ENCODE assay signal across 17 cellular contexts in genomic region chr3:150300847-150301517, GRCh38.
A peak's percentile ranks its signal among the peaks of the same experiment; 100 is the strongest.
DNase-seq lines count a peak whose midpoint lies in the region; ATAC-seq and TF ChIP-seq lines count a peak whose summit lies in the region.
"Had no signal": no experiment of that assay in that cellular context is flagged by ENCODE, and none has a peak within 500 bp of the region (broad histone marks: within the 10 kb centered on the region; RNA-seq: fewer than 3 reads in every experiment).

No MANE protein-coding gene starts in this region.

- no peak overlapping the region for H2AFZ ChIP-seq in PC-3 (ENCODE audit: low read length)

- CTCF ChIA-PET in PC-3 (lab: Charles Lee) (no interaction called here), Caco-2 (lab: Charles Lee) (no interaction called here)

- no peaks in the 10 kb centered on the region for H3F3A ChIP-seq in PC-3 (ENCODE audit: low read length, unreplicated experiment)

- H3K27me3 ChIP-seq in PC-3 (ENCODE audit: low read length), result no peaks in the 10 kb centered on the region
- H3K27me3 ChIP-seq in mucosa of rectum (ENCODE audit: control insufficient read depth in 2 of 2, insufficient read depth in 2 of 2, low read length in 2 of 2), result no peaks in the 10 kb centered on the region
- no peaks in the 10 kb centered on the region for H3K27me3 ChIP-seq in Caco-2 (replicated peaks; ENCODE audit: control insufficient read depth, insufficient read depth, low read length)

- H3K9me3 ChIP-seq in PC-3 (ENCODE audit: low read length) (no peaks in the 10 kb centered on the region), mucosa of rectum (ENCODE audit: control insufficient read depth in 2 of 2, low read length in 2 of 2) (no peaks in the 10 kb centered on the region), Caco-2 (no peaks in the 10 kb centered on the region)
- H3K9me3 ChIP-seq: SK-N-SH had no signal

- POLR2A ChIA-PET in PC-3 (lab: Charles Lee; ENCODE audit: unreplicated experiment) (no interaction called here), Caco-2 (lab: Charles Lee) (no interaction called here)

- DNase-seq in Daoy (ENCODE audit: low read depth) (peak; percentile 44), PC-3 (peak; percentile 77), epithelial cell of prostate (ENCODE audit: low read depth, low spot score) (no peak), HPDE6-E6E7 (ENCODE audit: extremely low spot score) (no peak), Caco-2 (no peak)
- no peak for DNase-seq in activated naive CD4-positive, alpha-beta T cell (lab: John Stamatoyannopoulos, UW)
- DNase-seq: activated CD4-positive, alpha-beta T cell treated with anti-CD3 and anti-CD28 coated beads, Interleukin-2, amount 50 U/mL, for 1 hour; GDM1; H9; naive thymus-derived CD4-positive, alpha-beta T cell; NCI-H2029; NCI-H510A treated with DMSO at 0.1 percent for 48 hours; SK-N-SH; stimulated activated naive CD4-positive, alpha-beta T cell treated with Interleukin-2 at 50 U/mL for 16 hours had no signal

- H3K9me3 Mint-ChIP-seq in Caco-2 (ENCODE audit: unreplicated experiment), result no peaks in the 10 kb centered on the region
- H3K9me3 Mint-ChIP-seq: H9 had no signal

- no peaks in the 10 kb centered on the region for H4K20me1 ChIP-seq in PC-3 (ENCODE audit: low read length)

- peaks cover 12% of the 10 kb centered on the region for H3K4me1 Mint-ChIP-seq in Caco-2 (ENCODE audit: low read depth, unreplicated experiment)
- H3K4me1 Mint-ChIP-seq: naive thymus-derived CD4-positive, alpha-beta T cell had no signal

- BruUV-seq in PC-3 (replicated peaks; lab: Mats Ljungman, UMichigan) (no TSS peak), Caco-2 (replicated peaks; lab: Mats Ljungman, UMichigan) (no TSS peak)

- H3K79me2 ChIP-seq in PC-3 (ENCODE audit: low read length), result no peaks in the 10 kb centered on the region

- peak overlapping the region; percentile 72 for H3K4me2 ChIP-seq in PC-3 (ENCODE audit: low read length)
- H3K4me2 ChIP-seq: SK-N-SH had no signal

- no peaks in the 10 kb centered on the region for H3K36me3 ChIP-seq in PC-3 (ENCODE audit: low read depth, low read length)
- H3K36me3 ChIP-seq in mucosa of rectum (ENCODE audit: control insufficient read depth in 2 of 2, insufficient read depth in 2 of 2, low read length in 2 of 2), result no peaks in the 10 kb centered on the region
- no peaks in the 10 kb centered on the region for H3K36me3 ChIP-seq in Caco-2 (ENCODE audit: control insufficient read depth, insufficient read depth, low read length)

- intact Hi-C loops in PC-3 (cut with micrococcal nuclease), result loop anchor here (2.0 to 5.0 kb wide), 2 partner anchors 16 to 111 kb away; no protein-coding TSS in a partner anchor
- intact Hi-C loops in Caco-2 (cut with micrococcal nuclease; ENCODE audit: unreplicated experiment), result loop anchor here (5.0 kb wide), 1 partner anchor 111 kb away; no protein-coding TSS in a partner anchor

- H3K4me3 Mint-ChIP-seq in Caco-2 (ENCODE audit: unreplicated experiment), result no peak overlapping the region
- H3K4me3 Mint-ChIP-seq: activated naive CD8-positive, alpha-beta T cell; H9; naive thymus-derived CD4-positive, alpha-beta T cell had no signal

- ATAC-seq in PC-3 (peak; percentile 73), HG03378 (IDR thresholded peaks at IDR 0.05; ENCODE audit: unreplicated experiment) (no peak)
- ATAC-seq: naive thymus-derived CD4-positive, alpha-beta T cell had no signal

- H3K36me3 Mint-ChIP-seq in Caco-2 (ENCODE audit: insufficient read depth, unreplicated experiment), result no peaks in the 10 kb centered on the region
- H3K36me3 Mint-ChIP-seq: activated naive CD8-positive, alpha-beta T cell; naive thymus-derived CD4-positive, alpha-beta T cell had no signal

- no peaks in the 10 kb centered on the region for H3K27me3 Mint-ChIP-seq in Caco-2 (ENCODE audit: insufficient read depth, unreplicated experiment)

- no peaks in the 10 kb centered on the region for H3K9me2 ChIP-seq in PC-3 (replicated peaks; ENCODE audit: low read length)
- H3K9me2 ChIP-seq: SK-N-SH had no signal

- H3K4me1 ChIP-seq in PC-3 (ENCODE audit: insufficient read depth, low read length) (peaks cover 35% of the 10 kb centered on the region), mucosa of rectum (ENCODE audit: control insufficient read depth in 2 of 2, insufficient read depth in 2 of 2, low read length in 2 of 2) (peaks cover 0 to 13% of the 10 kb centered on the region in 2 donors), Caco-2 (0 out of 2 replicates have a peak, but pooled peaks cover 10% of the 10 kb centered on the region)

- peak overlapping the region; percentile 7; the same call in 1 of the 2 replicates for H3K4me3 ChIP-seq in PC-3 (ENCODE audit: low read length)
- no peak overlapping the region for H3K4me3 ChIP-seq in mucosa of rectum (ENCODE audit: low read length in 2 of 2)
- H3K4me3 ChIP-seq in Caco-2 (ENCODE audit: low read depth, low read length), result no peak overlapping the region

- H3K27ac ChIP-seq in PC-3 (ENCODE audit: low read length) (peak overlapping the region; percentile 34), epithelial cell of prostate (peak overlapping the region; percentile 60), mucosa of rectum (ENCODE audit: low read depth in 2 of 2, low read length in 2 of 2) (peak overlapping the region; percentile 18 to 77)

- TF ChIP-seq CTCF in PC-3 (conservative IDR thresholded peaks at IDR 0.05; ENCODE audit: low read depth, low read length) (no peak), Caco-2 (IDR thresholded peaks at IDR 0.05; ENCODE audit: insufficient read depth in 1 of 2, low read depth in 1 of 2, low read length in 1 of 2, severe bottlenecking in 1 of 2, unreplicated experiment in 1 of 2) (no peak)

- no peak overlapping the region for H3K27ac Mint-ChIP-seq in Caco-2 (ENCODE audit: unreplicated experiment)
- H3K27ac Mint-ChIP-seq: activated naive CD8-positive, alpha-beta T cell; H9; naive thymus-derived CD4-positive, alpha-beta T cell had no signal

- H3K9ac ChIP-seq in PC-3 (ENCODE audit: low read length) (no peak overlapping the region), mucosa of rectum (ENCODE audit: low read depth in 1 of 2, low read length in 2 of 2) (peak overlapping the region in 1 of 2 donors; percentile 7)
- H3K9ac ChIP-seq: SK-N-SH had no signal

Comparison
In these comparisons a context has a peak if more than half of its experiments do, and no peak if none do; other contexts are left out.
1. DNase-seq: peak in Daoy (single experiment) and PC-3 (single experiment); none in epithelial cell of prostate (single experiment), activated naive CD4-positive, alpha-beta T cell (0 of 4), HPDE6-E6E7 (single experiment) and Caco-2 (0 of 2).
2. Peak in every context shown above with its lines, with median percentiles within 50 percentile points of each other: H3K27ac ChIP-seq.